In genomic region chr7:137999496-138000080, GRCh38 we compare ENCODE assay signal across 8 cellular contexts.
DNase-seq lines count a peak whose midpoint lies in the region; ATAC-seq and TF ChIP-seq lines count a peak whose summit lies in the region.

No MANE protein-coding gene starts in this region.

- CTCF ChIA-PET in AG04449 (lab: Yijun Ruan, JAX), result interaction anchor here (0.8 to 18.5 kb wide), 10 partner anchors 7 to 739 kb away, joined by 3 to 831 read pairs (median 6); no protein-coding TSS in a partner anchor

- H3K9me3 ChIP-seq in HUES48 (ENCODE audit: control insufficient read depth, insufficient read depth, low read length), result no peaks in the 10 kb centered on the region
- no peaks in the 10 kb centered on the region for H3K9me3 ChIP-seq in muscle layer of duodenum (ENCODE audit: control insufficient read depth in 1 of 2, low read length in 2 of 2)

- peak overlapping the region; percentile 97 for H3K4me3 ChIP-seq in AG04449 (ENCODE audit: low read depth, low read length)
- peak overlapping the region; percentile 93 for H3K4me3 ChIP-seq in HUES48 (ENCODE audit: low read depth, low read length)
- peak overlapping the region; percentile 93 to 96 for H3K4me3 ChIP-seq in muscle layer of duodenum (ENCODE audit: low read depth in 1 of 2, low read length in 2 of 2)

- peak overlapping the region; percentile 64 for H3K27ac ChIP-seq in HUES48 (ENCODE audit: low read depth, low read length)
- peak overlapping the region; percentile 48 for H3K27ac ChIP-seq in caudate nucleus (ENCODE audit: low read depth, low read length)
- peak overlapping the region; percentile 98 for H3K27ac ChIP-seq in muscle layer of duodenum (ENCODE audit: low read length)

- H3K27me3 ChIP-seq in HUES48 (ENCODE audit: control insufficient read depth, insufficient read depth, low read length), result no peaks in the 10 kb centered on the region
- no peaks in the 10 kb centered on the region for H3K27me3 ChIP-seq in muscle layer of duodenum (ENCODE audit: low read depth, low read length)

- H3K36me3 ChIP-seq in HUES48 (ENCODE audit: control insufficient read depth, insufficient read depth, low read length), result peaks cover 26% of the 10 kb centered on the region
- peaks cover 0 to 9% of the 10 kb centered on the region in 2 donors for H3K36me3 ChIP-seq in muscle layer of duodenum (ENCODE audit: control insufficient read depth in 1 of 2, insufficient read depth in 2 of 2, low read length in 2 of 2)

- ATAC-seq in GM21786 (IDR thresholded peaks at IDR 0.05; ENCODE audit: unreplicated experiment) (no peak), GM21381 (IDR thresholded peaks at IDR 0.05; ENCODE audit: unreplicated experiment) (no peak)

- H3K9ac ChIP-seq in HUES48 (ENCODE audit: low read depth, low read length), result no peak overlapping the region

- TF ChIP-seq CTCF in AG04449 (IDR thresholded peaks at IDR 0.05; ENCODE audit: insufficient read depth, low read length, missing control alignments), result no peak

- DNase-seq in AG04449 (ENCODE audit: low read depth, low spot score) (no peak), caudate nucleus (lab: John Stamatoyannopoulos, UW) (no peak), GOT3 (lab: John Stamatoyannopoulos, UW) (no peak), NCI-H1436 treated with DMSO at 0.1 percent for 48 hours (lab: John Stamatoyannopoulos, UW) (no peak)

- POLR2A ChIA-PET in AG04449 (lab: Yijun Ruan, JAX), result interaction anchor here (0.8 to 3.2 kb wide), 8 partner anchors 8 to 126 kb away, joined by 3 to 35 read pairs (median 4); no protein-coding TSS in a partner anchor

- H3K4me1 ChIP-seq in HUES48 (ENCODE audit: control insufficient read depth, insufficient read depth, low read length) (peaks cover 15% of the 10 kb centered on the region; the same call in 1 of the 2 replicates), muscle layer of duodenum (ENCODE audit: control insufficient read depth in 1 of 2, insufficient read depth in 2 of 2, low read length in 2 of 2) (peaks cover 13 to 42% of the 10 kb centered on the region in 2 donors)

Comparison
In these comparisons a context has a peak if more than half of its experiments do, and no peak if none do; other contexts are left out.
1. H3K27ac ChIP-seq: peak in every context shown above with its lines; median percentile 98 in muscle layer of duodenum; 64 in HUES48; 48 in caudate nucleus.